Comparison of ENCODE assay signal across 1 cellular context in genomic region chr13:90365130-90365529, GRCh38.
TF ChIP-seq lines count a peak whose summit lies in the region.

No MANE protein-coding gene starts in this region.

TF ChIP-seq in SK-N-SH treated with all-trans-retinoic acid at 6 μM for 48 hours, 23 proteins besides CTCF, POLR2A, EP300 and RAD21 (continued from another document):
- no peak for TF ChIP-seq PATZ1 (CRISPR knock-in tag; IDR thresholded peaks at IDR 0.05; ENCODE audit: borderline replicate concordance)
- no peak for TF ChIP-seq ZNF8 (CRISPR knock-in tag; IDR thresholded peaks at IDR 0.05)
